In the genomic region with DNA sequence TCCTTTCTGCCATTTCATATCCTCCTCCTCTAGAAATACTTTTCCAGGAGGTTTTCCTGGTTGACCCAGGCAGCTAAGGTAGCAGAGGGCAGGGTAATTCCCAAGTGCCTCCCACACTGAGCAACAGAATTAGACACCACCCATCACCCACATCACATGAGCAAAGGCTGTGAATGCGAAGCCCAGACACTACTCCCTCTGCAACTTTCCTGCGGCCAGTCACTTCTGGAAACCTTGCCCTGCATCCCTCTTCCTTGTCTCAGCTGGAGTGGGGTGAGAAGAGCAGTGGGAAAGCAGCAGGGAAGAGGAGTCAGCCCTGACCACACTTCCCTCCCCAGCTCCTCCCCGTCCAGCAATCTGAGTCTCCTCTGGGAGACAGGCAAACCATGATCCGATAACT, we compare ENCODE assay signal across 20 cellular contexts. TPM values are rescaled to one million over a fixed set of nuclear protein-coding genes. Genes with fewer than 3 reads are reported as not detected.
DNase-seq lines count a peak whose midpoint lies in the region; ATAC-seq and TF ChIP-seq lines count a peak whose summit lies in the region.
"Had no signal": no experiment of that assay in that cellular context is flagged by ENCODE, and none has a peak within 500 bp of the region (broad histone marks: within the 10 kb centered on the region; RNA-seq: fewer than 3 reads in every experiment).

No MANE protein-coding gene starts in this region.

- peak overlapping the region in 2 of 3 experiments; percentile 7 to 26 for H3K4me3 Mint-ChIP-seq in nephron
- H3K4me3 Mint-ChIP-seq: activated T-cell treated with anti-CD3 and anti-CD28 coated beads, Interleukin-2, amount 50 U/mL, for 4 hours; stimulated activated naive B cell treated with anti-CD40 and anti-IgM and Interleukin-4, amounts not matched to agents 10 μg/mL and 1 μg/mL and 100 μg/mL, for 72 hours; T-helper 17 cell had no signal

- ATAC-seq in heart right ventricle: peak; percentile 16 to 68 (median 39)
- peak; percentile 46 for ATAC-seq in upper lobe of right lung
- ATAC-seq in GM19328 (IDR thresholded peaks at IDR 0.05; ENCODE audit: unreplicated experiment): no peak
- ATAC-seq in HG02642 (IDR thresholded peaks at IDR 0.05; ENCODE audit: poor library complexity, unreplicated experiment): no peak
- ATAC-seq: activated T-cell treated with anti-CD3 and anti-CD28 coated beads, Interleukin-2, amount 50 U/mL, for 4 hours; stimulated activated naive B cell treated with anti-CD40 and anti-IgM and Interleukin-4, amounts not matched to agents 10 μg/mL and 1 μg/mL and 100 μg/mL, for 72 hours; T-helper 17 cell had no signal

- H3K4me3 ChIP-seq in heart right ventricle: no peak overlapping the region
- no peak overlapping the region for H3K4me3 ChIP-seq in upper lobe of right lung
- H3K4me3 ChIP-seq: coronary artery had no signal

- intact Hi-C loops in heart right ventricle (cut with DNase I): loop anchor here in 5 of 10 donors (5.0 kb wide), 3 partner anchors 37 to 202 kb away; no protein-coding TSS in a partner anchor
- intact Hi-C loops in upper lobe of right lung (cut with DNase I): loop anchor here (5.0 kb wide), 1 partner anchor 1013 kb away; a partner anchor contains a TSS

- no peaks in the 10 kb centered on the region for H3K36me3 Mint-ChIP-seq in nephron (ENCODE audit: low read depth)
- H3K36me3 Mint-ChIP-seq: stimulated activated naive B cell treated with anti-CD40 and anti-IgM and Interleukin-4, amounts not matched to agents 10 μg/mL and 1 μg/mL and 100 μg/mL, for 72 hours had no signal

- no peaks in the 10 kb centered on the region for H3K9me3 ChIP-seq in heart right ventricle
- no peaks in the 10 kb centered on the region for H3K9me3 ChIP-seq in upper lobe of right lung
- H3K9me3 ChIP-seq: Caco-2 had no signal

- H3K27ac ChIP-seq in heart right ventricle (peak overlapping the region in 9 of 10 donors; percentile 20 to 91 (median 82)), upper lobe of right lung (peak overlapping the region; percentile 2)

- DNase-seq in DMS53 (lab: John Stamatoyannopoulos, UW): peak; percentile 42
- DNase-seq in DMS53 treated with DMSO at 0.1 percent for 48 hours (lab: John Stamatoyannopoulos, UW; ENCODE audit: unreplicated experiment): no peak
- DNase-seq in heart right ventricle: peak in 1 of 2 donors; percentile 43
- DNase-seq in upper lobe of right lung: no peak
- DNase-seq in NCI-H1436 treated with DMSO at 0.1 percent for 48 hours (lab: John Stamatoyannopoulos, UW): no peak
- DNase-seq: 8988T; activated CD4-positive, alpha-beta T cell treated with anti-CD3 and anti-CD28 coated beads for 48 hours; activated T-cell treated with anti-CD3 and anti-CD28 coated beads, Interleukin-2, amount 50 U/mL, for 4 hours; amniotic stem cell; Caco-2; HCEC 1CT; NCI-H187 treated with DMSO at 0.1 percent for 48 hours; NCI-H748 treated with DMSO at 0.1 percent for 48 hours; retina; stimulated activated naive B cell treated with anti-CD40 and anti-IgM and Interleukin-4, amounts not matched to agents 10 μg/mL and 1 μg/mL and 100 μg/mL, for 72 hours; T-helper 17 cell had no signal

- H3K4me1 Mint-ChIP-seq in nephron: peaks cover 71% of the 10 kb centered on the region

- no peak for TF ChIP-seq CTCF in heart right ventricle (IDR thresholded peaks at IDR 0.05)
- TF ChIP-seq CTCF in nephron (IDR thresholded peaks at IDR 0.05; ENCODE audit: unreplicated experiment in 3 of 3): no peak
- no peak for TF ChIP-seq CTCF in upper lobe of right lung (IDR thresholded peaks at IDR 0.05)

- peaks cover 8% of the 10 kb centered on the region for H3K27me3 Mint-ChIP-seq in nephron (ENCODE audit: low read depth)

- no peaks in the 10 kb centered on the region for H3K36me3 ChIP-seq in heart right ventricle
- H3K36me3 ChIP-seq in upper lobe of right lung: no peaks in the 10 kb centered on the region

- 50 to 52% methylated on average over 4 of the region's 4 CpGs for WGBS in heart right ventricle, 2 donors

- H3K27me3 ChIP-seq in heart right ventricle (no peaks in the 10 kb centered on the region), upper lobe of right lung (no peaks in the 10 kb centered on the region)

- H3K27ac Mint-ChIP-seq in nephron: peak overlapping the region; percentile 79 to 91 (median 87)
- H3K27ac Mint-ChIP-seq: stimulated activated naive B cell treated with anti-CD40 and anti-IgM and Interleukin-4, amounts not matched to agents 10 μg/mL and 1 μg/mL and 100 μg/mL, for 72 hours; T-helper 17 cell had no signal

- peaks cover 11 to 77% (median 47%) of the 10 kb centered on the region in 9 donors for H3K4me1 ChIP-seq in heart right ventricle
- peaks cover 36% of the 10 kb centered on the region for H3K4me1 ChIP-seq in upper lobe of right lung

- no peaks in the 10 kb centered on the region for H3K9me3 Mint-ChIP-seq in nephron
- H3K9me3 Mint-ChIP-seq: activated T-cell treated with anti-CD3 and anti-CD28 coated beads, Interleukin-2, amount 50 U/mL, for 4 hours; stimulated activated naive B cell treated with anti-CD40 and anti-IgM and Interleukin-4, amounts not matched to agents 10 μg/mL and 1 μg/mL and 100 μg/mL, for 72 hours had no signal

RNA-seq across cellular contexts. Expression of a gene that starts 15.2 kb away (rescaled TPM):
- total RNA-seq in heart right ventricle (100 to 1,000 TPM in 2 of 10 donors, 10 to 100 TPM in 8; 19.6 to 149 (median 52.6) TPM), upper lobe of right lung (68.2 TPM)
- polyA plus RNA-seq in heart right ventricle: 10 to 100 TPM; 15.9 to 24.8 TPM
- total RNA-seq: T-helper 17 cell had no signal

RNA-seq across cellular contexts. Expression of a gene that starts 15.6 kb away (rescaled TPM):
- total RNA-seq in heart right ventricle: 10 to 100 TPM; 12.1 to 86.6 (median 22.2) TPM
- polyA plus RNA-seq in heart right ventricle: 10 to 100 TPM; 16.8 to 19.2 TPM
- 63.7 TPM for total RNA-seq in upper lobe of right lung

RNA-seq across cellular contexts. Expression of a gene that starts 47.7 kb away (rescaled TPM):
- total RNA-seq in heart right ventricle: 10 to 100 TPM in 7 of 10 donors, 1 to 10 TPM in 3; 6.5 to 27.2 (median 11.8) TPM
- polyA plus RNA-seq in heart right ventricle: 10 to 100 TPM; 22.9 to 35.0 TPM
- 41.8 TPM for total RNA-seq in upper lobe of right lung
- total RNA-seq: Caco-2 had no signal

Comparison
In these comparisons a context has a peak if more than half of its experiments do, and no peak if none do; other contexts are left out.
1. ATAC-seq: peak in heart right ventricle (8 of 8) and upper lobe of right lung (single experiment); none in GM19328 (single experiment) and HG02642 (single experiment).